In the genomic region with DNA sequence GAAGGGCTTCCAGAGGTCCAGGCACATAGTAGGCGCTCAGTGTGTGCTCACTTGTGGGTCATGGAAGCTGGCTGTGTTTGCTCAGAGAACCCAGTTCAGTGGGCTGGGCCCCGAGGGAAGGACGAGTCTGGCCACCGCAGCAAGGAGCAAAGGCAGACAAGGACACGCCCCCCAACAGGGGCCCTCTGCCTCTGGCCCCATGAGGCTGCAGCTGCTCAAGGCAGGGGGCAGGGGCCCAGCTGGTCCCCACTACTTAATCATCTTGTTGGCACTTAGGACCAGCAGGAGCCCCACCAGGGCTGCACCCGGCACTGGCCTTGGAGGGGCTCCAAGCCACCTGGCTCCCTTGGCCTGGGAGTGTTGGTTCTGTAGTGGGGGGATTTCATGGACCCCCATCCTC, we compare ENCODE assay signal across 21 cellular contexts. TPM values are rescaled to one million over a fixed set of nuclear protein-coding genes. Genes with fewer than 3 reads are reported as not detected.
"Had no signal": no experiment of that assay in that cellular context is flagged by ENCODE, and none has a peak within 500 bp of the region (broad histone marks: within the 10 kb centered on the region; RNA-seq: fewer than 3 reads in every experiment).

No MANE protein-coding gene starts in this region.

- H3K27ac ChIP-seq: epithelial cell of prostate, esophagus muscularis mucosa, gastrocnemius medialis, heart right ventricle, neutrophil, tibial artery, upper lobe of left lung, uterus had no signal

- H3K9me3 ChIP-seq: esophagus muscularis mucosa, gastrocnemius medialis, heart right ventricle, neutrophil, tibial artery, upper lobe of left lung, uterus had no signal

- H3K27me3 Mint-ChIP-seq: naive thymus-derived CD4-positive, alpha-beta T cell had no signal

- DNase-seq: effector memory CD4-positive, alpha-beta T cell; gastrocnemius medialis; heart right ventricle; hypothalamus; kidney glomerular epithelial cell; mesendoderm; naive thymus-derived CD4-positive, alpha-beta T cell; nephron progenitor cell; posterior cingulate gyrus; small intestine; stimulated activated CD4-positive, alpha-beta T cell treated with anti-CD3 and anti-CD28 coated beads, Interleukin-12 subunit alpha, Interleukin-12 subunit beta, amount 100 ng/mL, for 4 hours; stimulated activated CD4-positive, alpha-beta T cell treated with anti-CD3 and anti-CD28 coated beads, Interleukin-2, amount 100 ng/mL, for 48 hours; stimulated activated naive CD8-positive, alpha-beta T cell treated with anti-CD3 and anti-CD28 coated beads, Interleukin-15, Interleukin-2, amounts not matched to agents 100 U/mL and 50 U/mL, for 24 hours; tibial artery; uterus had no signal

- H3K4me1 ChIP-seq: tibial artery, uterus had no signal

- H3K27ac Mint-ChIP-seq: nephron progenitor cell had no signal

- ATAC-seq: gastrocnemius medialis; heart right ventricle; naive thymus-derived CD4-positive, alpha-beta T cell; sciatic nerve; stimulated activated naive CD8-positive, alpha-beta T cell treated with anti-CD3 and anti-CD28 coated beads, Interleukin-15, Interleukin-2, amounts not matched to agents 100 U/mL and 50 U/mL, for 24 hours had no signal

- H3K27me3 ChIP-seq: gastrocnemius medialis, heart right ventricle, neutrophil, upper lobe of left lung, uterus had no signal

- H3K4me3 ChIP-seq: esophagus muscularis mucosa, gastrocnemius medialis, heart right ventricle, tibial artery, upper lobe of left lung, uterus had no signal

- H3K36me3 ChIP-seq: esophagus muscularis mucosa, gastrocnemius medialis, heart right ventricle, neutrophil, tibial artery, upper lobe of left lung, uterus had no signal

- H3K4me1 Mint-ChIP-seq: naive thymus-derived CD4-positive, alpha-beta T cell had no signal

- H3K4me3 Mint-ChIP-seq: naive thymus-derived CD4-positive, alpha-beta T cell; nephron progenitor cell had no signal

- H3K36me3 Mint-ChIP-seq: naive thymus-derived CD4-positive, alpha-beta T cell had no signal

- H3K9me3 Mint-ChIP-seq: naive thymus-derived CD4-positive, alpha-beta T cell; nephron progenitor cell had no signal

RNA-seq across cellular contexts. Expression of a gene that starts 16.1 kb away (rescaled TPM):
- total RNA-seq: lung microvascular endothelial cell had no signal
